In the genomic region with DNA sequence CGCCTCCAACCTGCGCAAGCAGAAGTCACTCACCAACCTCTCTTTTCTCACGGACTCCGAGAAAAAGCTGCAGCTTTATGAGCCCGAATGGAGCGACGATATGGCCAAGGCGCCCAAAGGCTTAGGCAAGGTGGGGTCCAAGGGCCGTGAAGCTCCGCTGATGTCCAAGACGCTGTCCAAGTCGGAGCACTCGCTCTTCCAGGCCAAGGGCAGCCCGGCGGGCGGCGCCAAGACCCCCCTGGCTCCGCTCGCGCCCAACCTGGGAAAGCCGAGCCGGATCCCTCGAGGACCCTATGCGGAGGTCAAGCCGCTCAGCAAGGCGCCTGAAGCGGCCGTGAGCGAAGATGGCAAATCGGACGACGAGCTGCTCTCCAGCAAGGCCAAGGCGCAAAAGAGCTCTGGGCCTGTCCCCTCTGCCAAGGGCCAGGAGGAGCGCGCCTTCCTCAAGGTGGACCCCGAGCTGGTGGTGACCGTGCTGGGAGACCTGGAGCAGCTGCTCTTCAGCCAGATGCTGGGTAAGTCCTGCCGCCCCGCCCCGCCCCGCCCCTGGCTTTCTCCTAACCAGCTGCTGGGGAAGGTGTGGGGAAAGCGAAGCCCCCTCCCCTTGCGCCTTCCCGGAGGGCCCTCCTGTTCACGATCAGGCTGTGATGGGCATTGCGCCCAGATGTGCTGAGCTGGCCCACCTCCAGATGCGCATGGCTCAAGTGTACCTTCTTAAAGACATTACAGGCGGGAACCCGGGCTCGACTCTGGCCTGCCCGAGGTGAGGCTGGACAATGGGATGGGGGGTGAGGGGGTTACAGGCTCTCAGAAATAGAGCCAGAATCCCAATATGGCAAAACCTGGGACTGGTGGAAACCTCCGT, we compare ENCODE assay signal across 8 cellular contexts.
DNase-seq lines count a peak whose midpoint lies in the region; ATAC-seq and TF ChIP-seq lines count a peak whose summit lies in the region.

No MANE protein-coding gene starts in this region.

- no peaks in the 10 kb centered on the region for H3K9me3 Mint-ChIP-seq in stimulated activated naive CD8-positive, alpha-beta T cell treated with anti-CD3 and anti-CD28 coated beads, Interleukin-15, amount 100 ng/mL, for 72 hours

- ATAC-seq in SK-N-SH treated with all-trans-retinoic acid at 6 μM for 48 hours = peak; percentile 3
- no peak for ATAC-seq in stimulated activated naive CD8-positive, alpha-beta T cell treated with anti-CD3 and anti-CD28 coated beads, Interleukin-15, amount 100 ng/mL, for 72 hours
- no peak for ATAC-seq in activated CD4-positive, CD25-positive, alpha-beta regulatory T cell treated with anti-CD3 and anti-CD28 coated beads, Interleukin-2, amount 50 U/mL, for 24 hours

- no peaks in the 10 kb centered on the region for H4K20me1 ChIP-seq in hepatocyte (ENCODE audit: insufficient read depth, poor library complexity, severe bottlenecking)

- H3K4me1 Mint-ChIP-seq in stimulated activated naive CD8-positive, alpha-beta T cell treated with anti-CD3 and anti-CD28 coated beads, Interleukin-15, amount 100 ng/mL, for 72 hours = peaks cover 6% of the 10 kb centered on the region

- H3K27me3 Mint-ChIP-seq in stimulated activated naive CD8-positive, alpha-beta T cell treated with anti-CD3 and anti-CD28 coated beads, Interleukin-15, amount 100 ng/mL, for 72 hours = peaks cover 60% of the 10 kb centered on the region

- H2AFZ ChIP-seq in hepatocyte = peak overlapping the region; percentile 58

- peaks cover 29% of the 10 kb centered on the region for H3K4me1 ChIP-seq in hepatocyte (ENCODE audit: insufficient read depth)

- H3K27ac Mint-ChIP-seq in stimulated activated naive CD8-positive, alpha-beta T cell treated with anti-CD3 and anti-CD28 coated beads, Interleukin-15, amount 100 ng/mL, for 72 hours = no peak overlapping the region

- H3K36me3 ChIP-seq in H7 (replicated peaks; ENCODE audit: control insufficient read depth, insufficient read depth, low read length) = no peaks in the 10 kb centered on the region
- no peaks in the 10 kb centered on the region for H3K36me3 ChIP-seq in hepatocyte (replicated peaks; ENCODE audit: insufficient read depth, low read depth)

- H3K4me3 ChIP-seq in H7 (ENCODE audit: insufficient read depth, low read depth, low read length) = peak overlapping the region; percentile 72
- H3K4me3 ChIP-seq in hepatocyte = peak overlapping the region; percentile 39

- TF ChIP-seq CTCF in hepatocyte (IDR thresholded peaks at IDR 0.05; ENCODE audit: poor library complexity) = no peak

- H3K27ac ChIP-seq in hepatocyte = peak overlapping the region; percentile 89

- no peaks in the 10 kb centered on the region for H3K9me3 ChIP-seq in hepatocyte (ENCODE audit: low read depth)

- 5% methylated on average over 49 of the region's 52 CpGs for WGBS in hepatocyte (ENCODE audit: low lambda C conversion rate, missing lambda C conversion rate)

- H3K4me3 Mint-ChIP-seq in stimulated activated naive CD8-positive, alpha-beta T cell treated with anti-CD3 and anti-CD28 coated beads, Interleukin-15, amount 100 ng/mL, for 72 hours = peak overlapping the region; percentile 27 to 55

- DNase-seq in H7 (peak; percentile 91), hepatocyte (ENCODE audit: low spot score) (peak; percentile 61), cerebellar nuclear complex (lab: John Stamatoyannopoulos, UW) (no peak), NCI-H187 treated with DMSO at 0.1 percent for 48 hours (lab: John Stamatoyannopoulos, UW) (no peak), DMS153 treated with DMSO at 0.1 percent for 48 hours (lab: John Stamatoyannopoulos, UW; ENCODE audit: unreplicated experiment) (no peak)
- DNase-seq in stimulated activated naive CD8-positive, alpha-beta T cell treated with anti-CD3 and anti-CD28 coated beads, Interleukin-15, amount 100 ng/mL, for 72 hours = no peak

- H3K27me3 ChIP-seq in H7 (ENCODE audit: control insufficient read depth, insufficient read depth, low read length) = peaks cover 20% of the 10 kb centered on the region
- H3K27me3 ChIP-seq in hepatocyte = peaks cover 31% of the 10 kb centered on the region

- H3K9me2 ChIP-seq in hepatocyte (replicated peaks; ENCODE audit: insufficient read depth) = no peaks in the 10 kb centered on the region

- peaks cover 19% of the 10 kb centered on the region for H3K79me2 ChIP-seq in hepatocyte

- H3K4me2 ChIP-seq in hepatocyte = peak overlapping the region; percentile 94

TF ChIP-seq in SK-N-SH treated with all-trans-retinoic acid at 6 μM for 48 hours, 23 proteins besides CTCF, POLR2A, EP300 and RAD21:
- no peak for TF ChIP-seq ZFP3 (CRISPR knock-in tag; IDR thresholded peaks at IDR 0.05)
- TF ChIP-seq, protein P1, sequence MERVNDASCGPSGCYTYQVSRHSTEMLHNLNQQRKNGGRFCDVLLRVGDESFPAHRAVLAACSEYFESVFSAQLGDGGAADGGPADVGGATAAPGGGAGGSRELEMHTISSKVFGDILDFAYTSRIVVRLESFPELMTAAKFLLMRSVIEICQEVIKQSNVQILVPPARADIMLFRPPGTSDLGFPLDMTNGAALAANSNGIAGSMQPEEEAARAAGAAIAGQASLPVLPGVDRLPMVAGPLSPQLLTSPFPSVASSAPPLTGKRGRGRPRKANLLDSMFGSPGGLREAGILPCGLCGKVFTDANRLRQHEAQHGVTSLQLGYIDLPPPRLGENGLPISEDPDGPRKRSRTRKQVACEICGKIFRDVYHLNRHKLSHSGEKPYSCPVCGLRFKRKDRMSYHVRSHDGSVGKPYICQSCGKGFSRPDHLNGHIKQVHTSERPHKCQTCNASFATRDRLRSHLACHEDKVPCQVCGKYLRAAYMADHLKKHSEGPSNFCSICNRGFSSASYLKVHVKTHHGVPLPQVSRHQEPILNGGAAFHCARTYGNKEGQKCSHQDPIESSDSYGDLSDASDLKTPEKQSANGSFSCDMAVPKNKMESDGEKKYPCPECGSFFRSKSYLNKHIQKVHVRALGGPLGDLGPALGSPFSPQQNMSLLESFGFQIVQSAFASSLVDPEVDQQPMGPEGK (CRISPR knock-in tag; IDR thresholded peaks at IDR 0.05; ENCODE audit: borderline replicate concordance) = no peak
- TF ChIP-seq, protein P2, sequence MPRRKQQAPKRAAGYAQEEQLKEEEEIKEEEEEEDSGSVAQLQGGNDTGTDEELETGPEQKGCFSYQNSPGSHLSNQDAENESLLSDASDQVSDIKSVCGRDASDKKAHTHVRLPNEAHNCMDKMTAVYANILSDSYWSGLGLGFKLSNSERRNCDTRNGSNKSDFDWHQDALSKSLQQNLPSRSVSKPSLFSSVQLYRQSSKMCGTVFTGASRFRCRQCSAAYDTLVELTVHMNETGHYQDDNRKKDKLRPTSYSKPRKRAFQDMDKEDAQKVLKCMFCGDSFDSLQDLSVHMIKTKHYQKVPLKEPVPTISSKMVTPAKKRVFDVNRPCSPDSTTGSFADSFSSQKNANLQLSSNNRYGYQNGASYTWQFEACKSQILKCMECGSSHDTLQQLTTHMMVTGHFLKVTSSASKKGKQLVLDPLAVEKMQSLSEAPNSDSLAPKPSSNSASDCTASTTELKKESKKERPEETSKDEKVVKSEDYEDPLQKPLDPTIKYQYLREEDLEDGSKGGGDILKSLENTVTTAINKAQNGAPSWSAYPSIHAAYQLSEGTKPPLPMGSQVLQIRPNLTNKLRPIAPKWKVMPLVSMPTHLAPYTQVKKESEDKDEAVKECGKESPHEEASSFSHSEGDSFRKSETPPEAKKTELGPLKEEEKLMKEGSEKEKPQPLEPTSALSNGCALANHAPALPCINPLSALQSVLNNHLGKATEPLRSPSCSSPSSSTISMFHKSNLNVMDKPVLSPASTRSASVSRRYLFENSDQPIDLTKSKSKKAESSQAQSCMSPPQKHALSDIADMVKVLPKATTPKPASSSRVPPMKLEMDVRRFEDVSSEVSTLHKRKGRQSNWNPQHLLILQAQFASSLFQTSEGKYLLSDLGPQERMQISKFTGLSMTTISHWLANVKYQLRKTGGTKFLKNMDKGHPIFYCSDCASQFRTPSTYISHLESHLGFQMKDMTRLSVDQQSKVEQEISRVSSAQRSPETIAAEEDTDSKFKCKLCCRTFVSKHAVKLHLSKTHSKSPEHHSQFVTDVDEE (CRISPR knock-in tag; IDR thresholded peaks at IDR 0.05) = no peak
- no peak for TF ChIP-seq TOX (CRISPR knock-in tag; IDR thresholded peaks at IDR 0.05; ENCODE audit: borderline replicate concordance)
- TF ChIP-seq BACH2 (CRISPR knock-in tag; IDR thresholded peaks at IDR 0.05; ENCODE audit: borderline replicate concordance) = no peak
TF ChIP-seq in SK-N-SH treated with all-trans-retinoic acid at 6 μM for 48 hours: peak in this region for 0.

Comparison
In these comparisons a context has a peak if more than half of its experiments do, and no peak if none do; other contexts are left out.
1. DNase-seq: peak in H7 (single experiment) and hepatocyte (single experiment); none in stimulated activated naive CD8-positive, alpha-beta T cell treated with anti-CD3 and anti-CD28 coated beads, Interleukin-15, amount 100 ng/mL, for 72 hours (0 of 2), cerebellar nuclear complex (0 of 2), NCI-H187 treated with DMSO at 0.1 percent for 48 hours (single experiment) and DMS153 treated with DMSO at 0.1 percent for 48 hours (single experiment).